ENCODE assay signal across 16 cellular contexts in genomic region chr2:153404792-153405191, GRCh38.
"Had no signal": no experiment of that assay in that cellular context is flagged by ENCODE, and none has a peak within 500 bp of the region (broad histone marks: within the 10 kb centered on the region; RNA-seq: fewer than 3 reads in every experiment).

No MANE protein-coding gene starts in this region.

- H3K27ac Mint-ChIP-seq: activated CD4-positive, alpha-beta memory T cell treated with anti-CD3 and anti-CD28 coated beads for 36 hours; activated naive CD8-positive, alpha-beta T cell treated with anti-CD3 and anti-CD28 coated beads for 36 hours; dendritic cell treated with granulocyte-macrophage colony-stimulating factor and Interleukin-4, amounts not matched to agents 40 ng/mL and 50 ng/mL, for 4 days; effector memory CD8-positive, alpha-beta T cell; stimulated activated naive CD8-positive, alpha-beta T cell treated with anti-CD3 and anti-CD28 coated beads, Interleukin-15, Interleukin-2, amounts not matched to agents 100 ng/mL and 50 ng/mL, for 24 hours had no signal

- H3K27me3 ChIP-seq: brain microvascular endothelial cell, upper lobe of right lung had no signal

- H3K36me3 Mint-ChIP-seq: activated CD4-positive, alpha-beta memory T cell treated with anti-CD3 and anti-CD28 coated beads for 36 hours; activated naive CD8-positive, alpha-beta T cell treated with anti-CD3 and anti-CD28 coated beads for 36 hours had no signal

- H3K27ac ChIP-seq: brain microvascular endothelial cell, left ventricle myocardium inferior, parathyroid adenoma, upper lobe of right lung had no signal

- H3K9me3 Mint-ChIP-seq: activated CD4-positive, alpha-beta memory T cell treated with anti-CD3 and anti-CD28 coated beads for 36 hours; activated naive CD8-positive, alpha-beta T cell treated with anti-CD3 and anti-CD28 coated beads for 36 hours; stimulated activated naive CD8-positive, alpha-beta T cell treated with anti-CD3 and anti-CD28 coated beads, Interleukin-15, Interleukin-2, amounts not matched to agents 100 ng/mL and 50 ng/mL, for 24 hours had no signal

- H3K9me3 ChIP-seq: left ventricle myocardium inferior, upper lobe of right lung had no signal

- H3K27me3 Mint-ChIP-seq: activated CD4-positive, alpha-beta memory T cell treated with anti-CD3 and anti-CD28 coated beads for 36 hours; dendritic cell treated with granulocyte-macrophage colony-stimulating factor and Interleukin-4, amounts not matched to agents 40 ng/mL and 50 ng/mL, for 4 days; effector memory CD8-positive, alpha-beta T cell; stimulated activated naive CD8-positive, alpha-beta T cell treated with anti-CD3 and anti-CD28 coated beads, Interleukin-15, Interleukin-2, amounts not matched to agents 100 ng/mL and 50 ng/mL, for 24 hours had no signal

- H3K4me1 ChIP-seq: left ventricle myocardium inferior, parathyroid adenoma, upper lobe of right lung had no signal

- H3K36me3 ChIP-seq: brain microvascular endothelial cell, left ventricle myocardium inferior, upper lobe of right lung had no signal

- H3K4me3 ChIP-seq: left ventricle myocardium inferior, upper lobe of right lung had no signal

- H3K4me3 Mint-ChIP-seq: activated CD4-positive, alpha-beta memory T cell treated with anti-CD3 and anti-CD28 coated beads for 36 hours; activated naive CD8-positive, alpha-beta T cell treated with anti-CD3 and anti-CD28 coated beads for 36 hours; dendritic cell treated with granulocyte-macrophage colony-stimulating factor and Interleukin-4, amounts not matched to agents 40 ng/mL and 50 ng/mL, for 4 days; effector memory CD8-positive, alpha-beta T cell; stimulated activated naive CD8-positive, alpha-beta T cell treated with anti-CD3 and anti-CD28 coated beads, Interleukin-15, Interleukin-2, amounts not matched to agents 100 ng/mL and 50 ng/mL, for 24 hours had no signal

- DNase-seq: activated CD4-positive, alpha-beta memory T cell treated with anti-CD3 and anti-CD28 coated beads for 36 hours; activated gamma-delta T cell; activated naive CD8-positive, alpha-beta T cell treated with anti-CD3 and anti-CD28 coated beads for 36 hours; activated T-cell treated with anti-CD3 and anti-CD28 coated beads, Interleukin-2, amount 50 U/mL, for 48 hours; brain microvascular endothelial cell; cerebellar nuclear complex; effector memory CD8-positive, alpha-beta T cell; hippocampal formation; left ventricle myocardium inferior; mesendoderm; stimulated activated CD4-positive, alpha-beta T cell treated with anti-CD3 and anti-CD28 coated beads, Interleukin-4, amount 100 ng/mL, for 24 hours; T-helper 9 cell; upper lobe of right lung had no signal

- H3K9ac ChIP-seq: parathyroid adenoma had no signal

- H3K4me1 Mint-ChIP-seq: activated naive CD8-positive, alpha-beta T cell treated with anti-CD3 and anti-CD28 coated beads for 36 hours had no signal
